In the genomic region with DNA sequence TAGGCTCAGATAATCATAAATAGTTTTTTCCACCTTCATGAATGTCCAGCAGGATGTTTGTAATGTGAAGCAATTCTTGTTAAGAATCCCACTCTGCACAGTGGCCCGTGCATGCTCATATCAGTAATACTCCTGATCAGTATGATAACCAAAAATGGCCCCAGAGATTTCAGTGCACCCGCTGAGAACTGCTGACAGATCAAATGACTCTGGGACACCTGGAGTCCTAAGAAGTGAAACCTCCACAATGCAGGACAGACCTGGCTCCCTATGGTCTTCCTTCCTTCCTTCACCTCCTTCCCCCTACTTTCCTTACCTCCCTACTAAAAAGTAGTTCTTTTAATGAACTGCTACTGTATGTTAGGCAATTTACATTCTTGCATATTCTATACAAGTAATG, we compare ENCODE assay signal across 26 cellular contexts. TPM values are rescaled to one million over a fixed set of nuclear protein-coding genes. Genes with fewer than 3 reads are reported as not detected.
A peak's percentile ranks its signal among the peaks of the same experiment; 100 is the strongest.
DNase-seq lines count a peak whose midpoint lies in the region; ATAC-seq and TF ChIP-seq lines count a peak whose summit lies in the region.
"Had no signal": no experiment of that assay in that cellular context is flagged by ENCODE, and none has a peak within 500 bp of the region (broad histone marks: within the 10 kb centered on the region; RNA-seq: fewer than 3 reads in every experiment).

No MANE protein-coding gene starts in this region.

- H3K27me3 ChIP-seq in KMS-11 (ENCODE audit: insufficient read depth, low read depth): no peaks in the 10 kb centered on the region
- H3K27me3 ChIP-seq in right cardiac atrium (ENCODE audit: control insufficient read depth, insufficient read depth): no peaks in the 10 kb centered on the region
- no peaks in the 10 kb centered on the region for H3K27me3 ChIP-seq in body of pancreas
- H3K27me3 ChIP-seq: ascending aorta, dorsolateral prefrontal cortex, heart left ventricle, left lung, MG63, upper lobe of right lung had no signal

- intact Hi-C loops in activated CD4-positive, alpha-beta T cell treated with anti-CD3 and anti-CD28 coated beads, Interleukin-2, amount 10 ng/mL, durations not matched to agents 24 days and 14 days (cut with micrococcal nuclease): loop anchor here (2.0 kb wide), 1 partner anchor 22 kb away; no protein-coding TSS in a partner anchor
- intact Hi-C loops in right cardiac atrium (cut with DNase I): no loop called here
- intact Hi-C loops in body of pancreas (cut with DNase I): no loop called here
- intact Hi-C loops in activated T-helper 1 cell treated with anti-CD3 and anti-CD28 coated beads, Interleukin-12 subunit alpha, Interleukin-12 subunit beta, Interleukin-2, Interleukin-4 antibody, amounts not matched to agents 30 ng/mL and 10 ng/mL and 1 ng/mL, durations not matched to agents 14 hours and 24 hours and 36 hours (cut with micrococcal nuclease): no loop called here

- no peaks in the 10 kb centered on the region for H3K36me3 ChIP-seq in KMS-11 (ENCODE audit: insufficient read depth)
- H3K36me3 ChIP-seq in body of pancreas (replicated peaks in 1 of 2; ENCODE audit: insufficient read depth in 1 of 2, low read depth in 2 of 2): no peaks in the 10 kb centered on the region
- H3K36me3 ChIP-seq: MG63 had no signal

- H4K20me1 ChIP-seq in KMS-11 (ENCODE audit: insufficient read depth): no peaks in the 10 kb centered on the region

- TF ChIP-seq CTCF in KMS-11 (conservative IDR thresholded peaks at IDR 0.05; ENCODE audit: low read depth, low read length) (no peak), body of pancreas (IDR thresholded peaks at IDR 0.05) (no peak)

- H3K27ac Mint-ChIP-seq in activated CD4-positive, alpha-beta T cell treated with anti-CD3 and anti-CD28 coated beads, Interleukin-2, amount 10 ng/mL, durations not matched to agents 24 days and 14 days: peak overlapping the region; percentile 14
- H3K27ac Mint-ChIP-seq in activated CD8-positive, alpha-beta T cell treated with anti-CD3 and anti-CD28 coated beads, Interleukin-2, amount 10 ng/mL, durations not matched to agents 7 days and 5 days: peak overlapping the region; percentile 22
- peak overlapping the region; percentile 99 to 100 for H3K27ac Mint-ChIP-seq in natural killer cell treated with Interleukin-12 subunit alpha and Interleukin-12 subunit beta and Interleukin-15 and Interleukin-18, amount 100 ng/mL, for 72 hours
- H3K27ac Mint-ChIP-seq in activated T-helper 1 cell treated with anti-CD3 and anti-CD28 coated beads, Interleukin-12 subunit alpha, Interleukin-12 subunit beta, Interleukin-2, Interleukin-4 antibody, amounts not matched to agents 30 ng/mL and 10 ng/mL and 1 ng/mL, durations not matched to agents 14 hours and 24 hours and 36 hours: no peak overlapping the region
- H3K27ac Mint-ChIP-seq: mesothelial cell of epicardium had no signal

- no peaks in the 10 kb centered on the region for H3K9me3 Mint-ChIP-seq in activated CD4-positive, alpha-beta T cell treated with anti-CD3 and anti-CD28 coated beads, Interleukin-2, amount 10 ng/mL, durations not matched to agents 24 days and 14 days
- no peaks in the 10 kb centered on the region for H3K9me3 Mint-ChIP-seq in activated CD8-positive, alpha-beta T cell treated with anti-CD3 and anti-CD28 coated beads, Interleukin-2, amount 10 ng/mL, durations not matched to agents 7 days and 5 days (ENCODE audit: insufficient read depth)
- no peaks in the 10 kb centered on the region for H3K9me3 Mint-ChIP-seq in natural killer cell treated with Interleukin-12 subunit alpha and Interleukin-12 subunit beta and Interleukin-15 and Interleukin-18, amount 100 ng/mL, for 72 hours
- no peaks in the 10 kb centered on the region for H3K9me3 Mint-ChIP-seq in activated T-helper 1 cell treated with anti-CD3 and anti-CD28 coated beads, Interleukin-12 subunit alpha, Interleukin-12 subunit beta, Interleukin-2, Interleukin-4 antibody, amounts not matched to agents 30 ng/mL and 10 ng/mL and 1 ng/mL, durations not matched to agents 14 hours and 24 hours and 36 hours
- H3K9me3 Mint-ChIP-seq: mesothelial cell of epicardium, neural crest cell had no signal

- H3K4me3 ChIP-seq in KMS-11 (IDR thresholded peaks at IDR 0.05; ENCODE audit: insufficient read depth, low read depth, low read length) (no peak overlapping the region), right cardiac atrium (ENCODE audit: low read length) (no peak overlapping the region), body of pancreas (no peak overlapping the region)
- H3K4me3 ChIP-seq: ascending aorta, dorsolateral prefrontal cortex, heart left ventricle, left lung, MG63, upper lobe of right lung had no signal

- CTCF ChIA-PET in activated CD8-positive, alpha-beta T cell treated with anti-CD3 and anti-CD28 coated beads, Interleukin-2, amount 10 ng/mL, durations not matched to agents 7 days and 5 days (lab: Charles Lee): interaction anchor here (1.7 kb wide), 1 partner anchor 10 kb away, joined by 4 read pairs; no protein-coding TSS in a partner anchor

- H3K9ac ChIP-seq in KMS-11: no peak overlapping the region

- H3K79me2 ChIP-seq in KMS-11 (ENCODE audit: insufficient read depth, low read depth): no peaks in the 10 kb centered on the region

- no peaks in the 10 kb centered on the region for H3K27me3 Mint-ChIP-seq in activated CD4-positive, alpha-beta T cell treated with anti-CD3 and anti-CD28 coated beads, Interleukin-2, amount 10 ng/mL, durations not matched to agents 24 days and 14 days
- no peaks in the 10 kb centered on the region for H3K27me3 Mint-ChIP-seq in activated CD8-positive, alpha-beta T cell treated with anti-CD3 and anti-CD28 coated beads, Interleukin-2, amount 10 ng/mL, durations not matched to agents 7 days and 5 days (ENCODE audit: low read depth)
- H3K27me3 Mint-ChIP-seq in natural killer cell treated with Interleukin-12 subunit alpha and Interleukin-12 subunit beta and Interleukin-15 and Interleukin-18, amount 100 ng/mL, for 72 hours: no peaks in the 10 kb centered on the region
- no peaks in the 10 kb centered on the region for H3K27me3 Mint-ChIP-seq in activated T-helper 1 cell treated with anti-CD3 and anti-CD28 coated beads, Interleukin-12 subunit alpha, Interleukin-12 subunit beta, Interleukin-2, Interleukin-4 antibody, amounts not matched to agents 30 ng/mL and 10 ng/mL and 1 ng/mL, durations not matched to agents 14 hours and 24 hours and 36 hours (ENCODE audit: insufficient read depth)

- ATAC-seq in activated CD8-positive, alpha-beta T cell treated with anti-CD3 and anti-CD28 coated beads, Interleukin-2, amount 10 ng/mL, durations not matched to agents 7 days and 5 days: no peak
- no peak for ATAC-seq in natural killer cell treated with Interleukin-12 subunit alpha and Interleukin-12 subunit beta and Interleukin-15 and Interleukin-18, amount 100 ng/mL, for 72 hours
- ATAC-seq in right cardiac atrium: no peak
- no peak for ATAC-seq in body of pancreas
- ATAC-seq: heart left ventricle, left lung, sciatic nerve, upper lobe of right lung had no signal

- H2AFZ ChIP-seq in KMS-11 (ENCODE audit: low read depth): no peak overlapping the region

- peaks cover 24% of the 10 kb centered on the region for H3K36me3 Mint-ChIP-seq in activated CD4-positive, alpha-beta T cell treated with anti-CD3 and anti-CD28 coated beads, Interleukin-2, amount 10 ng/mL, durations not matched to agents 24 days and 14 days (ENCODE audit: low read depth)
- peaks cover 64% of the 10 kb centered on the region for H3K36me3 Mint-ChIP-seq in activated CD8-positive, alpha-beta T cell treated with anti-CD3 and anti-CD28 coated beads, Interleukin-2, amount 10 ng/mL, durations not matched to agents 7 days and 5 days (ENCODE audit: low read depth)
- peaks cover 5% of the 10 kb centered on the region for H3K36me3 Mint-ChIP-seq in natural killer cell treated with Interleukin-12 subunit alpha and Interleukin-12 subunit beta and Interleukin-15 and Interleukin-18, amount 100 ng/mL, for 72 hours
- H3K36me3 Mint-ChIP-seq in activated T-helper 1 cell treated with anti-CD3 and anti-CD28 coated beads, Interleukin-12 subunit alpha, Interleukin-12 subunit beta, Interleukin-2, Interleukin-4 antibody, amounts not matched to agents 30 ng/mL and 10 ng/mL and 1 ng/mL, durations not matched to agents 14 hours and 24 hours and 36 hours (ENCODE audit: low read depth): peaks cover 35% of the 10 kb centered on the region

- peaks cover 72% of the 10 kb centered on the region for H3K4me1 Mint-ChIP-seq in activated CD4-positive, alpha-beta T cell treated with anti-CD3 and anti-CD28 coated beads, Interleukin-2, amount 10 ng/mL, durations not matched to agents 24 days and 14 days
- H3K4me1 Mint-ChIP-seq in activated CD8-positive, alpha-beta T cell treated with anti-CD3 and anti-CD28 coated beads, Interleukin-2, amount 10 ng/mL, durations not matched to agents 7 days and 5 days (ENCODE audit: low read depth): peaks cover 87% of the 10 kb centered on the region
- peaks cover 68 to 74% of the 10 kb centered on the region in 2 donors for H3K4me1 Mint-ChIP-seq in natural killer cell treated with Interleukin-12 subunit alpha and Interleukin-12 subunit beta and Interleukin-15 and Interleukin-18, amount 100 ng/mL, for 72 hours (ENCODE audit: low read depth in 2 of 2)
- H3K4me1 Mint-ChIP-seq in activated T-helper 1 cell treated with anti-CD3 and anti-CD28 coated beads, Interleukin-12 subunit alpha, Interleukin-12 subunit beta, Interleukin-2, Interleukin-4 antibody, amounts not matched to agents 30 ng/mL and 10 ng/mL and 1 ng/mL, durations not matched to agents 14 hours and 24 hours and 36 hours (ENCODE audit: low read depth): peaks cover 85% of the 10 kb centered on the region
- H3K4me1 Mint-ChIP-seq: neural crest cell had no signal

- no peak overlapping the region for H3K4me3 Mint-ChIP-seq in activated CD4-positive, alpha-beta T cell treated with anti-CD3 and anti-CD28 coated beads, Interleukin-2, amount 10 ng/mL, durations not matched to agents 24 days and 14 days
- no peak overlapping the region for H3K4me3 Mint-ChIP-seq in activated CD8-positive, alpha-beta T cell treated with anti-CD3 and anti-CD28 coated beads, Interleukin-2, amount 10 ng/mL, durations not matched to agents 7 days and 5 days
- peak overlapping the region; percentile 24 for H3K4me3 Mint-ChIP-seq in natural killer cell treated with Interleukin-12 subunit alpha and Interleukin-12 subunit beta and Interleukin-15 and Interleukin-18, amount 100 ng/mL, for 72 hours
- H3K4me3 Mint-ChIP-seq in activated T-helper 1 cell treated with anti-CD3 and anti-CD28 coated beads, Interleukin-12 subunit alpha, Interleukin-12 subunit beta, Interleukin-2, Interleukin-4 antibody, amounts not matched to agents 30 ng/mL and 10 ng/mL and 1 ng/mL, durations not matched to agents 14 hours and 24 hours and 36 hours: no peak overlapping the region
- H3K4me3 Mint-ChIP-seq: mesothelial cell of epicardium, neural crest cell had no signal

- H3K27ac ChIP-seq in KMS-11 (peak overlapping the region; percentile 1; the same call in 1 of the 2 replicates), right cardiac atrium (ENCODE audit: low read length) (no peak overlapping the region), body of pancreas (no peak overlapping the region)
- H3K27ac ChIP-seq: ascending aorta, heart left ventricle, upper lobe of right lung had no signal

- WGBS in right cardiac atrium: 47% methylated on average over 2 of the region's 2 CpGs
- 43 to 47% methylated on average over 2 of the region's 2 CpGs for WGBS in body of pancreas, 2 donors

- TF ChIP-seq POLR2A in body of pancreas (IDR thresholded peaks at IDR 0.05): no peak

- H3K4me1 ChIP-seq in KMS-11 (ENCODE audit: low read depth, poor library complexity, severe bottlenecking) (peaks cover 76% of the 10 kb centered on the region), right cardiac atrium (ENCODE audit: control insufficient read depth, insufficient read depth, low read length) (peaks cover 14% of the 10 kb centered on the region), body of pancreas (peaks cover 6% of the 10 kb centered on the region)
- H3K4me1 ChIP-seq: ascending aorta had no signal

- H3K4me2 ChIP-seq in KMS-11: peak overlapping the region; percentile 83

- H3K9me3 ChIP-seq in right cardiac atrium (ENCODE audit: control insufficient read depth, low read length): no peaks in the 10 kb centered on the region
- H3K9me3 ChIP-seq in body of pancreas: no peaks in the 10 kb centered on the region
- H3K9me3 ChIP-seq: ascending aorta, heart left ventricle, left lung, MG63, upper lobe of right lung had no signal

- POLR2A ChIA-PET in activated CD8-positive, alpha-beta T cell treated with anti-CD3 and anti-CD28 coated beads, Interleukin-2, amount 10 ng/mL, durations not matched to agents 7 days and 5 days (lab: Charles Lee): interaction anchor here (0.6 to 1.2 kb wide), 2 partner anchors 88 to 89 kb away, joined by 3 read pairs; partner anchors contain the start of gene MAPK14

- no peak for DNase-seq in activated CD4-positive, alpha-beta T cell treated with anti-CD3 and anti-CD28 coated beads, Interleukin-2, amount 10 ng/mL, durations not matched to agents 24 days and 14 days
- no peak for DNase-seq in activated CD4-positive, alpha-beta T cell treated with anti-CD3 and anti-CD28 coated beads, Interleukin-2, amount 50 U/mL, for 48 hours
- DNase-seq in activated CD8-positive, alpha-beta T cell treated with anti-CD3 and anti-CD28 coated beads, Interleukin-2, amount 10 ng/mL, durations not matched to agents 7 days and 5 days: no peak
- DNase-seq in natural killer cell treated with Interleukin-12 subunit alpha and Interleukin-12 subunit beta and Interleukin-15 and Interleukin-18, amount 100 ng/mL, for 72 hours (ENCODE audit: low spot score): no peak
- DNase-seq in right cardiac atrium: no peak
- DNase-seq in body of pancreas: no peak
- DNase-seq in activated T-helper 1 cell treated with anti-CD3 and anti-CD28 coated beads, Interleukin-12 subunit alpha, Interleukin-12 subunit beta, Interleukin-2, Interleukin-4 antibody, amounts not matched to agents 30 ng/mL and 10 ng/mL and 1 ng/mL, durations not matched to agents 14 hours and 24 hours and 36 hours (ENCODE audit: low spot score): no peak
- DNase-seq: activated CD4-positive, alpha-beta T cell treated with anti-CD3 and anti-CD28 coated beads for 4 hours; activated gamma-delta T cell treated with Interleukin-2 at 50 U/mL for 16 hours; AML-193; DMS 273 treated with DMSO at 0.1 percent for 48 hours; dorsolateral prefrontal cortex; GDM1; heart left ventricle; left lung; MG63; NCI-H1436; NCI-H526; posterior cingulate gyrus; substantia nigra; upper lobe of right lung had no signal

RNA-seq across cellular contexts. Expression of gene MAPK13, which starts 13.8 kb away (rescaled TPM):
- total RNA-seq in activated CD4-positive, alpha-beta T cell treated with anti-CD3 and anti-CD28 coated beads, Interleukin-2, amount 10 ng/mL, durations not matched to agents 24 days and 14 days: 59.4 and 61.6 TPM in 2 replicates
- total RNA-seq in activated CD8-positive, alpha-beta T cell treated with anti-CD3 and anti-CD28 coated beads, Interleukin-2, amount 10 ng/mL, durations not matched to agents 7 days and 5 days: 10 to 100 TPM; 42.6 to 43.5 TPM
- total RNA-seq in natural killer cell treated with Interleukin-12 subunit alpha and Interleukin-12 subunit beta and Interleukin-15 and Interleukin-18, amount 100 ng/mL, for 72 hours: 10 to 100 TPM; 40.7 to 74.2 TPM
- total RNA-seq in right cardiac atrium (1 to 10 TPM; 1.7 to 4.0 (median 2.4) TPM), body of pancreas (10 to 100 TPM; 32.2 to 37.9 TPM)
- 1.4 TPM for polyA plus RNA-seq in right cardiac atrium
- 54.6 and 55.7 TPM in 2 replicates for total RNA-seq in activated T-helper 1 cell treated with anti-CD3 and anti-CD28 coated beads, Interleukin-12 subunit alpha, Interleukin-12 subunit beta, Interleukin-2, Interleukin-4 antibody, amounts not matched to agents 30 ng/mL and 10 ng/mL and 1 ng/mL, durations not matched to agents 14 hours and 24 hours and 36 hours

Comparison
In these comparisons a context has a peak if more than half of its experiments do, and no peak if none do; other contexts are left out.
1. RNA of gene MAPK13, which starts 13.8 kb away (total RNA-seq): 40.7 to 74.2 TPM in natural killer cell treated with Interleukin-12 subunit alpha and Interleukin-12 subunit beta and Interleukin-15 and Interleukin-18, amount 100 ng/mL, for 72 hours, 59.4 to 61.6 TPM in activated CD4-positive, alpha-beta T cell treated with anti-CD3 and anti-CD28 coated beads, Interleukin-2, amount 10 ng/mL, durations not matched to agents 24 days and 14 days, 54.6 to 55.7 TPM in activated T-helper 1 cell treated with anti-CD3 and anti-CD28 coated beads, Interleukin-12 subunit alpha, Interleukin-12 subunit beta, Interleukin-2, Interleukin-4 antibody, amounts not matched to agents 30 ng/mL and 10 ng/mL and 1 ng/mL, durations not matched to agents 14 hours and 24 hours and 36 hours, 42.6 to 43.5 TPM in activated CD8-positive, alpha-beta T cell treated with anti-CD3 and anti-CD28 coated beads, Interleukin-2, amount 10 ng/mL, durations not matched to agents 7 days and 5 days and 32.2 to 37.9 TPM in body of pancreas; 1.7 to 4.0 TPM in right cardiac atrium; every median in the first group is over 4 times any median in the second.